1 cellular context compared by ENCODE assay signal in the genomic region with DNA sequence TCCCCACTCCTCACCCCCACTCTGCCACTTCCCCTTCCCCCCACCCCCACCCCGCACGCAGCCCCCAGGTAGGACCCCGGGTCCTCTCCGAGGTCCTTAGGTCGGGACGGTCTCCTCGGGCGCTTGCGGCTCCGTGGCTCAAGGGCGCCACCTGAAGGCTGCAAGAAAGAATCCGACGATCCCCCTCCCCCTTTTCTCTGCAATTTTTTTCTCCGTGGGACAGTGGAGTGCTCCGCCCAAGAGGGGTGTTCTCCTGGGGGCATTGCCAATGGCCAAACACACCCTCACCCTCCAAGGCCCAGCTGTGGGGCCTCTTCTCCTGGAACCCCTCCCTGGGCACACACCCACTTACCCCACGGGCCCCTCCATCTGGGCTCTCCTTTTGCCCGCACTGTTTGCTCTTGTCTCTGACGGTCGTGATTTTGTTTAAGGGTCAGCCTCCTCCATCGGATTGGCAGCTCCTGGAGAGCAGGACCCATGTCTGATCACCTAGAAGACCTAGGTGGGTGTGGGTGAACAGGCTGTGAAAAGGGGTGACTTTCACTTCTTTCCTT.
TF ChIP-seq lines count a peak whose summit lies in the region.

No MANE protein-coding gene starts in this region.

TF ChIP-seq in SK-N-SH treated with all-trans-retinoic acid at 6 μM for 48 hours, 23 proteins besides CTCF, POLR2A, EP300 and RAD21 (continued from another document):
- TF ChIP-seq, protein P1, sequence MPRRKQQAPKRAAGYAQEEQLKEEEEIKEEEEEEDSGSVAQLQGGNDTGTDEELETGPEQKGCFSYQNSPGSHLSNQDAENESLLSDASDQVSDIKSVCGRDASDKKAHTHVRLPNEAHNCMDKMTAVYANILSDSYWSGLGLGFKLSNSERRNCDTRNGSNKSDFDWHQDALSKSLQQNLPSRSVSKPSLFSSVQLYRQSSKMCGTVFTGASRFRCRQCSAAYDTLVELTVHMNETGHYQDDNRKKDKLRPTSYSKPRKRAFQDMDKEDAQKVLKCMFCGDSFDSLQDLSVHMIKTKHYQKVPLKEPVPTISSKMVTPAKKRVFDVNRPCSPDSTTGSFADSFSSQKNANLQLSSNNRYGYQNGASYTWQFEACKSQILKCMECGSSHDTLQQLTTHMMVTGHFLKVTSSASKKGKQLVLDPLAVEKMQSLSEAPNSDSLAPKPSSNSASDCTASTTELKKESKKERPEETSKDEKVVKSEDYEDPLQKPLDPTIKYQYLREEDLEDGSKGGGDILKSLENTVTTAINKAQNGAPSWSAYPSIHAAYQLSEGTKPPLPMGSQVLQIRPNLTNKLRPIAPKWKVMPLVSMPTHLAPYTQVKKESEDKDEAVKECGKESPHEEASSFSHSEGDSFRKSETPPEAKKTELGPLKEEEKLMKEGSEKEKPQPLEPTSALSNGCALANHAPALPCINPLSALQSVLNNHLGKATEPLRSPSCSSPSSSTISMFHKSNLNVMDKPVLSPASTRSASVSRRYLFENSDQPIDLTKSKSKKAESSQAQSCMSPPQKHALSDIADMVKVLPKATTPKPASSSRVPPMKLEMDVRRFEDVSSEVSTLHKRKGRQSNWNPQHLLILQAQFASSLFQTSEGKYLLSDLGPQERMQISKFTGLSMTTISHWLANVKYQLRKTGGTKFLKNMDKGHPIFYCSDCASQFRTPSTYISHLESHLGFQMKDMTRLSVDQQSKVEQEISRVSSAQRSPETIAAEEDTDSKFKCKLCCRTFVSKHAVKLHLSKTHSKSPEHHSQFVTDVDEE (CRISPR knock-in tag; IDR thresholded peaks at IDR 0.05) = no peak
- TF ChIP-seq ZNF70 (CRISPR knock-in tag; IDR thresholded peaks at IDR 0.05) (no peak), ISL1 (CRISPR knock-in tag; IDR thresholded peaks at IDR 0.05) (no peak), ARNTL (CRISPR knock-in tag; IDR thresholded peaks at IDR 0.05; ENCODE audit: borderline replicate concordance, low read depth) (no peak), ZFP3 (CRISPR knock-in tag; IDR thresholded peaks at IDR 0.05) (no peak), TCF4 (CRISPR knock-in tag; IDR thresholded peaks at IDR 0.05; ENCODE audit: borderline replicate concordance) (no peak), TOX (CRISPR knock-in tag; IDR thresholded peaks at IDR 0.05; ENCODE audit: borderline replicate concordance) (no peak), CSDC2 (CRISPR knock-in tag; IDR thresholded peaks at IDR 0.05) (no peak)
